In genomic region chr9:131885144-131885609, GRCh38 we compare ENCODE assay signal across 1 cellular context.
TF ChIP-seq lines count a peak whose summit lies in the region.

No MANE protein-coding gene starts in this region.

TF ChIP-seq in SK-N-SH, 30 proteins besides CTCF, POLR2A, EP300 and RAD21 (continued from another document):
- TF ChIP-seq RXRA (IDR thresholded peaks at IDR 0.05; ENCODE audit: borderline replicate concordance, low read depth) (no peak), USF2 (IDR thresholded peaks at IDR 0.05; ENCODE audit: borderline replicate concordance, low read depth, low read length) (peak; percentile 29; the same call in 1 of the 2 replicates), RFX5 (IDR thresholded peaks at IDR 0.05; ENCODE audit: low read length) (no peak)
